15 cellular contexts compared by ENCODE assay signal in genomic region chr2:209988010-209988409, GRCh38. TPM values are rescaled to one million over a fixed set of nuclear protein-coding genes. Genes with fewer than 3 reads are reported as not detected.
DNase-seq lines count a peak whose midpoint lies in the region; ATAC-seq and TF ChIP-seq lines count a peak whose summit lies in the region.
"Had no signal": no experiment of that assay in that cellular context is flagged by ENCODE, and none has a peak within 500 bp of the region (broad histone marks: within the 10 kb centered on the region; RNA-seq: fewer than 3 reads in every experiment).

No MANE protein-coding gene starts in this region.

- no peak overlapping the region for H3K4me3 ChIP-seq in parathyroid adenoma (ENCODE audit: low read depth, low read length)
- no peak overlapping the region for H3K4me3 ChIP-seq in A673 (ENCODE audit: low read depth, low read length, poor library complexity, severe bottlenecking)
- no peak overlapping the region for H3K4me3 ChIP-seq in body of pancreas
- H3K4me3 ChIP-seq: ascending aorta, SK-N-MC had no signal

- no peaks in the 10 kb centered on the region for H3K79me2 ChIP-seq in parathyroid adenoma

- CTCF ChIA-PET in activated CD8-positive, alpha-beta memory T cell treated with anti-CD3 and anti-CD28 coated beads, Interleukin-2, amount 10 ng/mL, durations not matched to agents 7 days and 5 days (lab: Charles Lee): no interaction called here
- CTCF ChIA-PET in A673 (lab: Charles Lee): no interaction called here

- H3K4me3 Mint-ChIP-seq in activated CD8-positive, alpha-beta memory T cell treated with anti-CD3 and anti-CD28 coated beads, Interleukin-2, amount 10 ng/mL, durations not matched to agents 7 days and 5 days: no peak overlapping the region
- H3K4me3 Mint-ChIP-seq: CD4-positive, alpha-beta memory T cell had no signal

- no TSS peak for BruUV-seq in A673 (replicated peaks; lab: Mats Ljungman, UMichigan)

- POLR2A ChIA-PET in A673 (lab: Charles Lee; ENCODE audit: low non-redundant PET): no interaction called here

- H3K27me3 ChIP-seq in parathyroid adenoma (ENCODE audit: control insufficient read depth, insufficient read depth, low read length) (no peaks in the 10 kb centered on the region), A673 (replicated peaks; ENCODE audit: insufficient read depth, low read depth, low read length, poor library complexity) (no peaks in the 10 kb centered on the region), body of pancreas (no peaks in the 10 kb centered on the region)
- H3K27me3 ChIP-seq: ascending aorta, neutrophil had no signal

- no peak overlapping the region for H3K27ac Mint-ChIP-seq in activated CD8-positive, alpha-beta memory T cell treated with anti-CD3 and anti-CD28 coated beads, Interleukin-2, amount 10 ng/mL, durations not matched to agents 7 days and 5 days
- H3K27ac Mint-ChIP-seq: CD4-positive, alpha-beta memory T cell had no signal

- H3K9me3 ChIP-seq in parathyroid adenoma (ENCODE audit: control insufficient read depth, low read length) (no peaks in the 10 kb centered on the region), A673 (ENCODE audit: low read depth, low read length, poor library complexity, severe bottlenecking) (no peaks in the 10 kb centered on the region), body of pancreas (no peaks in the 10 kb centered on the region)
- H3K9me3 ChIP-seq: ascending aorta, neutrophil had no signal

- intact Hi-C loops in A673 (cut with micrococcal nuclease; ENCODE audit: unreplicated experiment): no loop called here
- intact Hi-C loops in body of pancreas (cut with DNase I): no loop called here

- WGBS in body of pancreas, 2 donors: 36 to 49% methylated on average over 4 of the region's 4 CpGs

- peak; percentile 33 for ATAC-seq in activated CD8-positive, alpha-beta memory T cell treated with anti-CD3 and anti-CD28 coated beads, Interleukin-2, amount 10 ng/mL, durations not matched to agents 7 days and 5 days
- peak; percentile 51 for ATAC-seq in HG02759 (IDR thresholded peaks at IDR 0.05; ENCODE audit: unreplicated experiment)
- no peak for ATAC-seq in body of pancreas
- ATAC-seq: left cardiac atrium had no signal

- H3K27ac ChIP-seq in parathyroid adenoma: no peak overlapping the region
- no peak overlapping the region for H3K27ac ChIP-seq in A673 (ENCODE audit: low read depth, low read length, poor library complexity, severe bottlenecking)
- H3K27ac ChIP-seq in body of pancreas: no peak overlapping the region
- H3K27ac ChIP-seq: ascending aorta, neutrophil, SK-N-MC had no signal

- no peak overlapping the region for H3K9ac ChIP-seq in parathyroid adenoma

- TF ChIP-seq POLR2A in body of pancreas (IDR thresholded peaks at IDR 0.05): no peak

- peaks cover 36% of the 10 kb centered on the region for H3K27me3 Mint-ChIP-seq in activated CD8-positive, alpha-beta memory T cell treated with anti-CD3 and anti-CD28 coated beads, Interleukin-2, amount 10 ng/mL, durations not matched to agents 7 days and 5 days

- no peaks in the 10 kb centered on the region for H3K4me1 Mint-ChIP-seq in activated CD8-positive, alpha-beta memory T cell treated with anti-CD3 and anti-CD28 coated beads, Interleukin-2, amount 10 ng/mL, durations not matched to agents 7 days and 5 days
- H3K4me1 Mint-ChIP-seq: CD4-positive, alpha-beta memory T cell had no signal

- H3K36me3 Mint-ChIP-seq in activated CD8-positive, alpha-beta memory T cell treated with anti-CD3 and anti-CD28 coated beads, Interleukin-2, amount 10 ng/mL, durations not matched to agents 7 days and 5 days: no peaks in the 10 kb centered on the region
- H3K36me3 Mint-ChIP-seq: CD4-positive, alpha-beta memory T cell had no signal

- H3K9me3 Mint-ChIP-seq in activated CD8-positive, alpha-beta memory T cell treated with anti-CD3 and anti-CD28 coated beads, Interleukin-2, amount 10 ng/mL, durations not matched to agents 7 days and 5 days (ENCODE audit: low read depth): no peaks in the 10 kb centered on the region
- H3K9me3 Mint-ChIP-seq: CD4-positive, alpha-beta memory T cell had no signal

- peaks cover 2% of the 10 kb centered on the region for H3K4me1 ChIP-seq in parathyroid adenoma
- no peaks in the 10 kb centered on the region for H3K4me1 ChIP-seq in A673 (ENCODE audit: insufficient read depth, low read length, poor library complexity, severe bottlenecking)
- no peaks in the 10 kb centered on the region for H3K4me1 ChIP-seq in body of pancreas
- H3K4me1 ChIP-seq: ascending aorta had no signal

- peak overlapping the region; percentile 34 for H3K4me2 ChIP-seq in parathyroid adenoma (ENCODE audit: low read length)

- H2AFZ ChIP-seq in parathyroid adenoma: no peak overlapping the region

- H3K36me3 ChIP-seq in parathyroid adenoma (ENCODE audit: control insufficient read depth, insufficient read depth, low read length): no peaks in the 10 kb centered on the region
- H3K36me3 ChIP-seq in A673 (ENCODE audit: insufficient read depth, low read length, poor library complexity, severe bottlenecking): no peaks in the 10 kb centered on the region
- H3K36me3 ChIP-seq in body of pancreas (replicated peaks in 1 of 2; ENCODE audit: insufficient read depth in 1 of 2, low read depth in 2 of 2): no peaks in the 10 kb centered on the region
- H3K36me3 ChIP-seq: ascending aorta, neutrophil had no signal

- TF ChIP-seq CTCF in parathyroid adenoma (IDR thresholded peaks at IDR 0.05) (no peak), A673 (conservative IDR thresholded peaks at IDR 0.05; ENCODE audit: low read depth, low read length) (no peak), body of pancreas (IDR thresholded peaks at IDR 0.05) (no peak)

- DNase-seq in activated CD8-positive, alpha-beta memory T cell treated with anti-CD3 and anti-CD28 coated beads, Interleukin-2, amount 10 ng/mL, durations not matched to agents 7 days and 5 days: no peak
- DNase-seq in activated CD8-positive, alpha-beta memory T cell treated with anti-CD3 and anti-CD28 coated beads, Interleukin-2, amount 50 U/mL, for 4 hours: no peak
- peak; percentile 37 for DNase-seq in MV-4-11 (lab: John Stamatoyannopoulos, UW)
- no peak for DNase-seq in A673 (ENCODE audit: low spot score)
- DNase-seq in NCI-H2227 (lab: John Stamatoyannopoulos, UW; ENCODE audit: unreplicated experiment): no peak
- DNase-seq in body of pancreas: no peak
- DNase-seq: activated gamma-delta T cell; CD4-positive, alpha-beta memory T cell; left cardiac atrium; NCI-H526 had no signal

RNA-seq across cellular contexts. Expression of gene RPE, which starts 14.4 kb away (rescaled TPM):
- 10 to 100 TPM; 54.3 to 60.7 TPM for total RNA-seq in activated CD8-positive, alpha-beta memory T cell treated with anti-CD3 and anti-CD28 coated beads, Interleukin-2, amount 10 ng/mL, durations not matched to agents 7 days and 5 days
- total RNA-seq in A673 (2021) (77.4 and 78.5 TPM in 2 replicates), body of pancreas (10 to 100 TPM; 22.1 to 37.9 TPM)
